Comparison of ENCODE assay signal across 28 cellular contexts in genomic region chr20:31644701-31645100, GRCh38. TPM values are rescaled to one million over a fixed set of nuclear protein-coding genes. Genes with fewer than 3 reads are reported as not detected.
DNase-seq lines count a peak whose midpoint lies in the region; ATAC-seq and TF ChIP-seq lines count a peak whose summit lies in the region.
"Had no signal": no experiment of that assay in that cellular context is flagged by ENCODE, and none has a peak within 500 bp of the region (broad histone marks: within the 10 kb centered on the region; RNA-seq: fewer than 3 reads in every experiment).

No MANE protein-coding gene starts in this region.

- H3K4me3 ChIP-seq in RWPE2 (ENCODE audit: severe bottlenecking) (no peak overlapping the region), prostate gland (no peak overlapping the region)
- H3K4me3 ChIP-seq: adrenal gland, GM12878, HAP-1, testis had no signal

- 71% methylated on average over 8 of the region's 8 CpGs for WGBS in prostate gland

- H3K27ac ChIP-seq in RWPE2 (ENCODE audit: poor library complexity, severe bottlenecking) (no peak overlapping the region), prostate gland (no peak overlapping the region)
- H3K27ac ChIP-seq: adrenal gland, testis had no signal

- DNase-seq in Right ventricle myocardium superior (peak; percentile 29), left cardiac atrium (no peak), NCI-H146 (lab: John Stamatoyannopoulos, UW) (peak; percentile 84), RWPE2 (ENCODE audit: low spot score) (peak; percentile 79), NCI-H2107 treated with DMSO at 0.1 percent for 48 hours (lab: John Stamatoyannopoulos, UW; ENCODE audit: unreplicated experiment) (no peak), prostate gland (ENCODE audit: low spot score) (no peak), NCI-H2081 treated with DMSO at 0.1 percent for 48 hours (lab: John Stamatoyannopoulos, UW) (no peak)
- DNase-seq: activated CD4-positive, alpha-beta T cell treated with anti-CD3 and anti-CD28 coated beads for 48 hours; activated naive CD4-positive, alpha-beta T cell treated with anti-CD3 and anti-CD28 coated beads, Interleukin-2, amount 10 ng/mL, durations not matched to agents 7 days and 5 days; adrenal gland; glutamatergic neuron; Kasumi-1; mesendoderm; MV-4-11; NCI-H1694; NCI-H226; right cardiac atrium; SHP77 treated with DMSO at 0.1 percent for 48 hours; stimulated activated CD8-positive, alpha-beta memory T cell treated with anti-CD3 and anti-CD28 coated beads, Interleukin-4, amount 100 ng/mL, for 48 hours; testis had no signal

- TF ChIP-seq CTCF in RWPE2 (IDR thresholded peaks at IDR 0.05; ENCODE audit: poor library complexity, severe bottlenecking) (no peak), prostate gland (IDR thresholded peaks at IDR 0.05) (no peak)

- H3K9me3 ChIP-seq in RWPE2 (ENCODE audit: severe bottlenecking) (no peaks in the 10 kb centered on the region), prostate gland (no peaks in the 10 kb centered on the region)
- H3K9me3 ChIP-seq: adrenal gland, HAP-1, testis had no signal

- H3K4me1 ChIP-seq in RWPE2 (ENCODE audit: insufficient read depth, poor library complexity, severe bottlenecking) (no peaks in the 10 kb centered on the region), prostate gland (replicated peaks) (no peaks in the 10 kb centered on the region)
- H3K4me1 ChIP-seq: adrenal gland, testis had no signal

- no peak for TF ChIP-seq POLR2A in prostate gland (IDR thresholded peaks at IDR 0.05)

- H3K36me3 ChIP-seq in RWPE2 (ENCODE audit: low read depth) (no peaks in the 10 kb centered on the region), prostate gland (no peaks in the 10 kb centered on the region)
- H3K36me3 ChIP-seq: adrenal gland, HAP-1 had no signal

- intact Hi-C loops in Right ventricle myocardium superior (cut with DNase I) (no loop called here), left cardiac atrium (cut with DNase I) (no loop called here), prostate gland (cut with DNase I) (no loop called here)

- no peaks in the 10 kb centered on the region for H3K27me3 ChIP-seq in RWPE2 (ENCODE audit: insufficient read depth, poor library complexity, severe bottlenecking)
- H3K27me3 ChIP-seq in prostate gland (replicated peaks; ENCODE audit: insufficient read depth), result no peaks in the 10 kb centered on the region
- H3K27me3 ChIP-seq: adrenal gland, testis had no signal

- ATAC-seq in Right ventricle myocardium superior (ENCODE audit: poor library complexity) (no peak), left cardiac atrium (no peak), RWPE2 (ENCODE audit: low read depth) (no peak)
- ATAC-seq: activated T-helper 17 cell treated with anti-CD3 and anti-CD28 coated beads, Interleukin-2, amount 50 U/mL, for 72 hours; esophagus mucosa; GM12878; left lobe of liver; Panc1; right cardiac atrium had no signal

RNA-seq across cellular contexts. Expression of gene COX4I2, which starts 7.0 kb away (rescaled TPM):
- 9.3 TPM for total RNA-seq in Right ventricle myocardium superior
- 10 to 100 TPM; 11.4 to 12.6 TPM for total RNA-seq in left cardiac atrium
- 1 to 10 TPM in 1 of 2 donors, under 1 TPM in 1; 0.41 to 3.6 TPM for total RNA-seq in prostate gland
- total RNA-seq: activated T-helper 17 cell treated with anti-CD3 and anti-CD28 coated beads, Interleukin-2, amount 50 U/mL, for 72 hours; adrenal gland; dermis microvascular lymphatic vessel endothelial cell; fibroblast of villous mesenchyme; GM12878; left lobe of liver had no signal

RNA-seq across cellular contexts. Expression of gene ID1, which starts 39.6 kb away (rescaled TPM):
- total RNA-seq in Right ventricle myocardium superior, result 89.5 TPM
- total RNA-seq in left cardiac atrium, result 100 to 1,000 TPM; 103 to 222 TPM
- total RNA-seq in prostate gland, result 100 to 1,000 TPM; 356 to 514 TPM

Comparison
In these comparisons a context has a peak if more than half of its experiments do, and no peak if none do; other contexts are left out.
1. DNase-seq: peak in Right ventricle myocardium superior (single experiment), NCI-H146 (single experiment) and RWPE2 (single experiment); none in left cardiac atrium (single experiment), NCI-H2107 treated with DMSO at 0.1 percent for 48 hours (single experiment), prostate gland (single experiment) and NCI-H2081 treated with DMSO at 0.1 percent for 48 hours (single experiment).